ENCODE assay signal across 21 cellular contexts in the genomic region with DNA sequence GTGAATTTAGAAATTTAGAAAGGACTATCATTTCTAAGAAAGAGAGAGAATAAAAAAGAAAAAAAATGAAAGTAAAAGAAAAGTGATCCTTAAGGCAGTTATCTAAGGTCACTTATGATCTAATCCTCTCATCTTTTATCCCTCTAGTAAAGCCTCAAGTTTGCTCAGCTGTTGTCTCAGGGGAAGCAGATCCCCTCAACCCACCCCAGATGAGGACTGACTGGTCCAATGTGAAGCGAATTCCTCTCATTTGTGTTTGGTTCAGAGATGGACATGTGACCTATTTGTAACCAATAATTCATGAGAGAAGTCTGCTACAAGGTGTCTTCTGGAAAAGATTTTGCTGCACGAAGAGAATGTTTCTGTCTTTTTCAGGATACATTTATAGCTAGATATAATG.
DNase-seq lines count a peak whose midpoint lies in the region; ATAC-seq and TF ChIP-seq lines count a peak whose summit lies in the region.
"Had no signal": no experiment of that assay in that cellular context is flagged by ENCODE, and none has a peak within 500 bp of the region (broad histone marks: within the 10 kb centered on the region; RNA-seq: fewer than 3 reads in every experiment).

No MANE protein-coding gene starts in this region.

- H3K27me3 ChIP-seq in SU-DHL-6 (ENCODE audit: low read length), result no peaks in the 10 kb centered on the region
- H3K27me3 ChIP-seq: BE2C, BLaER1 had no signal

- H2AFZ ChIP-seq in SU-DHL-6 (ENCODE audit: low read depth, low read length, severe bottlenecking), result peak overlapping the region; percentile 64

- no peak overlapping the region for H3K4me3 ChIP-seq in SU-DHL-6 (ENCODE audit: insufficient read depth, low read length, poor library complexity, severe bottlenecking)
- H3K4me3 ChIP-seq: BLaER1, GM12878 had no signal

- H3K9me2 ChIP-seq in SU-DHL-6 (replicated peaks; ENCODE audit: insufficient read depth, low read length), result no peaks in the 10 kb centered on the region

- no peaks in the 10 kb centered on the region for H3K36me3 ChIP-seq in SU-DHL-6 (ENCODE audit: low read length)
- H3K36me3 ChIP-seq: BE2C, BLaER1 had no signal

- H3K9me3 ChIP-seq in SU-DHL-6 (ENCODE audit: insufficient read depth, low read length), result no peaks in the 10 kb centered on the region
- H3K9me3 ChIP-seq: BE2C, BLaER1 had no signal

- DNase-seq in NCI-H82 (lab: John Stamatoyannopoulos, UW) (peak; percentile 14), NCI-H82 treated with DMSO at 0.1 percent for 48 hours (lab: John Stamatoyannopoulos, UW; ENCODE audit: unreplicated experiment) (no peak), NCI-H69 (lab: John Stamatoyannopoulos, UW) (no peak)
- DNase-seq: 8988T; ACHN; BE2C; C1 segment of cervical spinal cord; CD4-positive, alpha-beta memory T cell; CD4-positive, CD25-positive, alpha-beta regulatory T cell; CD8-positive, alpha-beta memory T cell; COR-L47; DMS 273 treated with DMSO at 0.1 percent for 48 hours; DMS153; DMS79; DND-41; EL; GDM1 had no signal

- no peak overlapping the region for H3K27ac ChIP-seq in SU-DHL-6 (ENCODE audit: low read depth, low read length)
- H3K27ac ChIP-seq: BLaER1 had no signal

- H3K9ac ChIP-seq in SU-DHL-6 (ENCODE audit: low read length), result no peak overlapping the region
- H3K9ac ChIP-seq: BLaER1 had no signal

- H3F3A ChIP-seq in SU-DHL-6 (ENCODE audit: insufficient read depth), result no peaks in the 10 kb centered on the region

- no peaks in the 10 kb centered on the region for H3K79me2 ChIP-seq in SU-DHL-6 (ENCODE audit: insufficient read depth, low read length)

- no peak overlapping the region for H3K4me2 ChIP-seq in SU-DHL-6 (ENCODE audit: low read depth, low read length, poor library complexity, severe bottlenecking)
- H3K4me2 ChIP-seq: BLaER1 had no signal

- no peak for ATAC-seq in HG02885 (IDR thresholded peaks at IDR 0.05; ENCODE audit: poor library complexity, unreplicated experiment)
- ATAC-seq: GM12878 had no signal

- no peak for TF ChIP-seq CTCF in SU-DHL-6 (IDR thresholded peaks at IDR 0.05; ENCODE audit: insufficient read depth, low read length, poor library complexity, severe bottlenecking)

- H4K20me1 ChIP-seq in SU-DHL-6 (ENCODE audit: low read depth, low read length), result no peaks in the 10 kb centered on the region
- H4K20me1 ChIP-seq: BLaER1 had no signal
